2 cellular contexts compared by ENCODE assay signal in genomic region chr19:16455489-16455888, GRCh38.
TF ChIP-seq lines count a peak whose summit lies in the region.

No MANE protein-coding gene starts in this region.

TF ChIP-seq in WTC11, 78 proteins besides CTCF, POLR2A, EP300 and RAD21:
- TF ChIP-seq GTF2I (CRISPR knock-in tag; conservative IDR thresholded peaks at IDR 0.05) (no peak), PRRX2 (CRISPR knock-in tag; IDR thresholded peaks at IDR 0.05) (no peak), MXD4 (CRISPR knock-in tag; IDR thresholded peaks at IDR 0.05; ENCODE audit: borderline replicate concordance) (no peak), ATF3 (CRISPR knock-in tag; conservative IDR thresholded peaks at IDR 0.05) (no peak), ESRRA (CRISPR knock-in tag; IDR thresholded peaks at IDR 0.05; ENCODE audit: borderline replicate concordance) (no peak), SMAD3 (CRISPR knock-in tag; IDR thresholded peaks at IDR 0.05; ENCODE audit: borderline replicate concordance) (no peak), SOX15 (CRISPR knock-in tag; IDR thresholded peaks at IDR 0.05) (no peak), ZNF219 (CRISPR knock-in tag; IDR thresholded peaks at IDR 0.05; ENCODE audit: borderline replicate concordance) (no peak), ELF4 (CRISPR knock-in tag; IDR thresholded peaks at IDR 0.05; ENCODE audit: low read depth) (no peak), AFF4 (CRISPR knock-in tag; IDR thresholded peaks at IDR 0.05; ENCODE audit: borderline replicate concordance) (no peak), JAZF1 (CRISPR knock-in tag; IDR thresholded peaks at IDR 0.05) (no peak), MAX (CRISPR knock-in tag; IDR thresholded peaks at IDR 0.05) (no peak)

TF ChIP-seq in HepG2, 621 proteins besides CTCF, POLR2A, EP300 and RAD21:
- TF ChIP-seq ZNF768 (CRISPR knock-in tag; IDR thresholded peaks at IDR 0.05) (peak; percentile 98), CAMTA2 (CRISPR knock-in tag; IDR thresholded peaks at IDR 0.05; ENCODE audit: borderline replicate concordance) (no peak), MAFG (CRISPR knock-in tag; IDR thresholded peaks at IDR 0.05) (no peak)
